Comparison of ENCODE assay signal across 1 cellular context in the genomic region with DNA sequence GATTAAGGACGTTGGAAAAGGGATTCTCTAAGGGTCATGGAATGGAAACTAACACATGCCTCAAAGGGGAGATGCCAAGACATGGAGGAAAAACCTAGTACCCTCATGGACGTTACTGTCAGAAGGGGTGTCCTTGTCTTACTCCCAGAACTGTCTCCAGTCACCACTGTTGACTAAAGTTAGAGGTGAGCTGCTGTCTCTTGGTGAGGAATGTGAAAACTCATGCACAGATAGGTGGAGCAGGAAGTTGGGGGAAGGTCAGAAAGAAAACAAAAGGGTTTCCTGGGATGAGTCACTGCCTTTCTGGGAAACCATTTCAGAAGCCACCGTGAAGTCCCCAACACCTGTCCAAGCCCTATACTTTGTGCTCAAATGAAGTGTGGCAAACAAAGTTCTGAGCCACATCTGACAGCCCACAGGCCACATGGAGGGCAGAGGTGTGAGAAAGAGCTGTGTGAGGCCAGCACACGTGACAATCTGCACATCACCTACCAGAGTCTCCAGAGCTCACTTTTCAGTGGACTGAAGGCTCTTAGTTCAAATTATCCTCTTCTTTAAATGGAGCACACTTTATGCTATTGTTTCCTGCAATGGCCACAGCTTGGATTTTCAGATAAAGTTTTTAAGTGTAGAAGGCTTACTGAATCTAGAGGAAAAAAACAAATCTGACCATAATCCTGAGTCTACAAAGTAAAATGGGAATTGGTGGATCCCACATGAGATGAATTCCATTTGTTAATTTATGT.
A peak's percentile ranks its signal among the peaks of the same experiment; 100 is the strongest.
TF ChIP-seq lines count a peak whose summit lies in the region.

No MANE protein-coding gene starts in this region.

TF ChIP-seq in HepG2, 621 proteins besides CTCF, POLR2A, EP300 and RAD21 (continued from another document and continues in another):
- TF ChIP-seq, protein P1, sequence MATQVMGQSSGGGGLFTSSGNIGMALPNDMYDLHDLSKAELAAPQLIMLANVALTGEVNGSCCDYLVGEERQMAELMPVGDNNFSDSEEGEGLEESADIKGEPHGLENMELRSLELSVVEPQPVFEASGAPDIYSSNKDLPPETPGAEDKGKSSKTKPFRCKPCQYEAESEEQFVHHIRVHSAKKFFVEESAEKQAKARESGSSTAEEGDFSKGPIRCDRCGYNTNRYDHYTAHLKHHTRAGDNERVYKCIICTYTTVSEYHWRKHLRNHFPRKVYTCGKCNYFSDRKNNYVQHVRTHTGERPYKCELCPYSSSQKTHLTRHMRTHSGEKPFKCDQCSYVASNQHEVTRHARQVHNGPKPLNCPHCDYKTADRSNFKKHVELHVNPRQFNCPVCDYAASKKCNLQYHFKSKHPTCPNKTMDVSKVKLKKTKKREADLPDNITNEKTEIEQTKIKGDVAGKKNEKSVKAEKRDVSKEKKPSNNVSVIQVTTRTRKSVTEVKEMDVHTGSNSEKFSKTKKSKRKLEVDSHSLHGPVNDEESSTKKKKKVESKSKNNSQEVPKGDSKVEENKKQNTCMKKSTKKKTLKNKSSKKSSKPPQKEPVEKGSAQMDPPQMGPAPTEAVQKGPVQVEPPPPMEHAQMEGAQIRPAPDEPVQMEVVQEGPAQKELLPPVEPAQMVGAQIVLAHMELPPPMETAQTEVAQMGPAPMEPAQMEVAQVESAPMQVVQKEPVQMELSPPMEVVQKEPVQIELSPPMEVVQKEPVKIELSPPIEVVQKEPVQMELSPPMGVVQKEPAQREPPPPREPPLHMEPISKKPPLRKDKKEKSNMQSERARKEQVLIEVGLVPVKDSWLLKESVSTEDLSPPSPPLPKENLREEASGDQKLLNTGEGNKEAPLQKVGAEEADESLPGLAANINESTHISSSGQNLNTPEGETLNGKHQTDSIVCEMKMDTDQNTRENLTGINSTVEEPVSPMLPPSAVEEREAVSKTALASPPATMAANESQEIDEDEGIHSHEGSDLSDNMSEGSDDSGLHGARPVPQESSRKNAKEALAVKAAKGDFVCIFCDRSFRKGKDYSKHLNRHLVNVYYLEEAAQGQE (IDR thresholded peaks at IDR 0.05; ENCODE audit: borderline replicate concordance in 1 of 2, low read depth in 1 of 2, low read length in 2 of 2), result peak in 1 of 2 experiments; percentile 74; a peak in 1 of 4 replicates
- peak; percentile 99 for TF ChIP-seq NKX3-1 (CRISPR knock-in tag; IDR thresholded peaks at IDR 0.05)
- no peak for TF ChIP-seq MTA3 (CRISPR knock-in tag; IDR thresholded peaks at IDR 0.05)
- no peak for TF ChIP-seq SIN3A (IDR thresholded peaks at IDR 0.05; ENCODE audit: borderline replicate concordance, low read depth, low read length)
- TF ChIP-seq MIER2 (CRISPR knock-in tag; IDR thresholded peaks at IDR 0.05), result peak; percentile 91
- TF ChIP-seq, protein P2, sequence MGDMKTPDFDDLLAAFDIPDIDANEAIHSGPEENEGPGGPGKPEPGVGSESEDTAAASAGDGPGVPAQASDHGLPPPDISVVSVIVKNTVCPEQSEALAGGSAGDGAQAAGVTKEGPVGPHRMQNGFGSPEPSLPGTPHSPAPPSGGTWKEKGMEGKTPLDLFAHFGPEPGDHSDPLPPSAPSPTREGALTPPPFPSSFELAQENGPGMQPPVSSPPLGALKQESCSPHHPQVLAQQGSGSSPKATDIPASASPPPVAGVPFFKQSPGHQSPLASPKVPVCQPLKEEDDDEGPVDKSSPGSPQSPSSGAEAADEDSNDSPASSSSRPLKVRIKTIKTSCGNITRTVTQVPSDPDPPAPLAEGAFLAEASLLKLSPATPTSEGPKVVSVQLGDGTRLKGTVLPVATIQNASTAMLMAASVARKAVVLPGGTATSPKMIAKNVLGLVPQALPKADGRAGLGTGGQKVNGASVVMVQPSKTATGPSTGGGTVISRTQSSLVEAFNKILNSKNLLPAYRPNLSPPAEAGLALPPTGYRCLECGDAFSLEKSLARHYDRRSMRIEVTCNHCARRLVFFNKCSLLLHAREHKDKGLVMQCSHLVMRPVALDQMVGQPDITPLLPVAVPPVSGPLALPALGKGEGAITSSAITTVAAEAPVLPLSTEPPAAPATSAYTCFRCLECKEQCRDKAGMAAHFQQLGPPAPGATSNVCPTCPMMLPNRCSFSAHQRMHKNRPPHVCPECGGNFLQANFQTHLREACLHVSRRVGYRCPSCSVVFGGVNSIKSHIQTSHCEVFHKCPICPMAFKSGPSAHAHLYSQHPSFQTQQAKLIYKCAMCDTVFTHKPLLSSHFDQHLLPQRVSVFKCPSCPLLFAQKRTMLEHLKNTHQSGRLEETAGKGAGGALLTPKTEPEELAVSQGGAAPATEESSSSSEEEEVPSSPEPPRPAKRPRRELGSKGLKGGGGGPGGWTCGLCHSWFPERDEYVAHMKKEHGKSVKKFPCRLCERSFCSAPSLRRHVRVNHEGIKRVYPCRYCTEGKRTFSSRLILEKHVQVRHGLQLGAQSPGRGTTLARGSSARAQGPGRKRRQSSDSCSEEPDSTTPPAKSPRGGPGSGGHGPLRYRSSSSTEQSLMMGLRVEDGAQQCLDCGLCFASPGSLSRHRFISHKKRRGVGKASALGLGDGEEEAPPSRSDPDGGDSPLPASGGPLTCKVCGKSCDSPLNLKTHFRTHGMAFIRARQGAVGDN (CRISPR knock-in tag; IDR thresholded peaks at IDR 0.05), result peak; percentile 93
- TF ChIP-seq, protein P3, sequence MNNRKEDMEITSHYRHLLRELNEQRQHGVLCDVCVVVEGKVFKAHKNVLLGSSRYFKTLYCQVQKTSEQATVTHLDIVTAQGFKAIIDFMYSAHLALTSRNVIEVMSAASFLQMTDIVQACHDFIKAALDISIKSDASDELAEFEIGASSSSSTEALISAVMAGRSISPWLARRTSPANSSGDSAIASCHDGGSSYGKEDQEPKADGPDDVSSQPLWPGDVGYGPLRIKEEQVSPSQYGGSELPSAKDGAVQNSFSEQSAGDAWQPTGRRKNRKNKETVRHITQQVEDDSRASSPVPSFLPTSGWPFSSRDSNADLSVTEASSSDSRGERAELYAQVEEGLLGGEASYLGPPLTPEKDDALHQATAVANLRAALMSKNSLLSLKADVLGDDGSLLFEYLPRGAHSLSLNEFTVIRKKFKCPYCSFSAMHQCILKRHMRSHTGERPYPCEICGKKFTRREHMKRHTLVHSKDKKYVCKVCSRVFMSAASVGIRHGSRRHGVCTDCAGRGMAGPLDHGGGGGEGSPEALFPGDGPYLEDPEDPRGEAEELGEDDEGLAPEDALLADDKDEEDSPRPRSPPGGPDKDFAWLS (CRISPR knock-in tag; IDR thresholded peaks at IDR 0.05; ENCODE audit: borderline replicate concordance), result 0 out of 2 replicates have a peak, but pooled peaks have one; percentile 6
- TF ChIP-seq, protein P4, sequence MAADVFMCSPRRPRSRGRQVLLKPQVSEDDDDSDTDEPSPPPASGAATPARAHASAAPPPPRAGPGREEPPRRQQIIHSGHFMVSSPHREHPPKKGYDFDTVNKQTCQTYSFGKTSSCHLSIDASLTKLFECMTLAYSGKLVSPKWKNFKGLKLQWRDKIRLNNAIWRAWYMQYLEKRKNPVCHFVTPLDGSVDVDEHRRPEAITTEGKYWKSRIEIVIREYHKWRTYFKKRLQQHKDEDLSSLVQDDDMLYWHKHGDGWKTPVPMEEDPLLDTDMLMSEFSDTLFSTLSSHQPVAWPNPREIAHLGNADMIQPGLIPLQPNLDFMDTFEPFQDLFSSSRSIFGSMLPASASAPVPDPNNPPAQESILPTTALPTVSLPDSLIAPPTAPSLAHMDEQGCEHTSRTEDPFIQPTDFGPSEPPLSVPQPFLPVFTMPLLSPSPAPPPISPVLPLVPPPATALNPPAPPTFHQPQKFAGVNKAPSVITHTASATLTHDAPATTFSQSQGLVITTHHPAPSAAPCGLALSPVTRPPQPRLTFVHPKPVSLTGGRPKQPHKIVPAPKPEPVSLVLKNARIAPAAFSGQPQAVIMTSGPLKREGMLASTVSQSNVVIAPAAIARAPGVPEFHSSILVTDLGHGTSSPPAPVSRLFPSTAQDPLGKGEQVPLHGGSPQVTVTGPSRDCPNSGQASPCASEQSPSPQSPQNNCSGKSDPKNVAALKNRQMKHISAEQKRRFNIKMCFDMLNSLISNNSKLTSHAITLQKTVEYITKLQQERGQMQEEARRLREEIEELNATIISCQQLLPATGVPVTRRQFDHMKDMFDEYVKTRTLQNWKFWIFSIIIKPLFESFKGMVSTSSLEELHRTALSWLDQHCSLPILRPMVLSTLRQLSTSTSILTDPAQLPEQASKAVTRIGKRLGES (CRISPR knock-in tag; IDR thresholded peaks at IDR 0.05; ENCODE audit: borderline replicate concordance), result peak; percentile 34; the same call in 1 of the 2 replicates
- TF ChIP-seq ISL2 (CRISPR knock-in tag; IDR thresholded peaks at IDR 0.05), result peak; percentile 81
- TF ChIP-seq, protein P5, sequence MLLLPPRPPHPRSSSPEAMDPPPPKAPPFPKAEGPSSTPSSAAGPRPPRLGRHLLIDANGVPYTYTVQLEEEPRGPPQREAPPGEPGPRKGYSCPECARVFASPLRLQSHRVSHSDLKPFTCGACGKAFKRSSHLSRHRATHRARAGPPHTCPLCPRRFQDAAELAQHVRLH (CRISPR knock-in tag; IDR thresholded peaks at IDR 0.05; ENCODE audit: borderline replicate concordance, low read depth), result peak; percentile 100
- peak; percentile 67; the same call in 1 of the 2 replicates for TF ChIP-seq ZKSCAN5 (CRISPR knock-in tag; IDR thresholded peaks at IDR 0.05)
- TF ChIP-seq ZNF772 (CRISPR knock-in tag; IDR thresholded peaks at IDR 0.05), result peak; percentile 99
- TF ChIP-seq ZNF207 (IDR thresholded peaks at IDR 0.05; ENCODE audit: borderline replicate concordance), result no peak
- TF ChIP-seq ZSCAN12 (CRISPR knock-in tag; IDR thresholded peaks at IDR 0.05), result peak; percentile 99
- TF ChIP-seq ZNF775 (CRISPR knock-in tag; IDR thresholded peaks at IDR 0.05; ENCODE audit: borderline replicate concordance), result peak; percentile 97
- TF ChIP-seq HIVEP1 (CRISPR knock-in tag; IDR thresholded peaks at IDR 0.05), result peak; percentile 94
- peak; percentile 94 for TF ChIP-seq RFXANK (CRISPR knock-in tag; IDR thresholded peaks at IDR 0.05)
- TF ChIP-seq RAD51 (IDR thresholded peaks at IDR 0.05; ENCODE audit: borderline replicate concordance), result peak; percentile 77; the same call in 1 of the 2 replicates
- TF ChIP-seq, protein P6, sequence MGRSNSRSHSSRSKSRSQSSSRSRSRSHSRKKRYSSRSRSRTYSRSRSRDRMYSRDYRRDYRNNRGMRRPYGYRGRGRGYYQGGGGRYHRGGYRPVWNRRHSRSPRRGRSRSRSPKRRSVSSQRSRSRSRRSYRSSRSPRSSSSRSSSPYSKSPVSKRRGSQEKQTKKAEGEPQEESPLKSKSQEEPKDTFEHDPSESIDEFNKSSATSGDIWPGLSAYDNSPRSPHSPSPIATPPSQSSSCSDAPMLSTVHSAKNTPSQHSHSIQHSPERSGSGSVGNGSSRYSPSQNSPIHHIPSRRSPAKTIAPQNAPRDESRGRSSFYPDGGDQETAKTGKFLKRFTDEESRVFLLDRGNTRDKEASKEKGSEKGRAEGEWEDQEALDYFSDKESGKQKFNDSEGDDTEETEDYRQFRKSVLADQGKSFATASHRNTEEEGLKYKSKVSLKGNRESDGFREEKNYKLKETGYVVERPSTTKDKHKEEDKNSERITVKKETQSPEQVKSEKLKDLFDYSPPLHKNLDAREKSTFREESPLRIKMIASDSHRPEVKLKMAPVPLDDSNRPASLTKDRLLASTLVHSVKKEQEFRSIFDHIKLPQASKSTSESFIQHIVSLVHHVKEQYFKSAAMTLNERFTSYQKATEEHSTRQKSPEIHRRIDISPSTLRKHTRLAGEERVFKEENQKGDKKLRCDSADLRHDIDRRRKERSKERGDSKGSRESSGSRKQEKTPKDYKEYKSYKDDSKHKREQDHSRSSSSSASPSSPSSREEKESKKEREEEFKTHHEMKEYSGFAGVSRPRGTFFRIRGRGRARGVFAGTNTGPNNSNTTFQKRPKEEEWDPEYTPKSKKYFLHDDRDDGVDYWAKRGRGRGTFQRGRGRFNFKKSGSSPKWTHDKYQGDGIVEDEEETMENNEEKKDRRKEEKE (IDR thresholded peaks at IDR 0.05), result no peak
- no peak for TF ChIP-seq GABPA (IDR thresholded peaks at IDR 0.05; ENCODE audit: low read depth, low read length)
- TF ChIP-seq GABPA (CRISPR knock-in tag; IDR thresholded peaks at IDR 0.05; ENCODE audit: low read depth), result no peak
- TF ChIP-seq ADNP (CRISPR knock-in tag; IDR thresholded peaks at IDR 0.05), result 0 out of 2 replicates have a peak, but pooled peaks have one; percentile 9
- TF ChIP-seq, protein P7, sequence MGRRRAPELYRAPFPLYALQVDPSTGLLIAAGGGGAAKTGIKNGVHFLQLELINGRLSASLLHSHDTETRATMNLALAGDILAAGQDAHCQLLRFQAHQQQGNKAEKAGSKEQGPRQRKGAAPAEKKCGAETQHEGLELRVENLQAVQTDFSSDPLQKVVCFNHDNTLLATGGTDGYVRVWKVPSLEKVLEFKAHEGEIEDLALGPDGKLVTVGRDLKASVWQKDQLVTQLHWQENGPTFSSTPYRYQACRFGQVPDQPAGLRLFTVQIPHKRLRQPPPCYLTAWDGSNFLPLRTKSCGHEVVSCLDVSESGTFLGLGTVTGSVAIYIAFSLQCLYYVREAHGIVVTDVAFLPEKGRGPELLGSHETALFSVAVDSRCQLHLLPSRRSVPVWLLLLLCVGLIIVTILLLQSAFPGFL (CRISPR knock-in tag; IDR thresholded peaks at IDR 0.05), result no peak
- 0 out of 2 replicates have a peak, but pooled peaks have one; percentile 70 for TF ChIP-seq GFI1 (CRISPR knock-in tag; IDR thresholded peaks at IDR 0.05; ENCODE audit: borderline replicate concordance)
- TF ChIP-seq, protein P8, sequence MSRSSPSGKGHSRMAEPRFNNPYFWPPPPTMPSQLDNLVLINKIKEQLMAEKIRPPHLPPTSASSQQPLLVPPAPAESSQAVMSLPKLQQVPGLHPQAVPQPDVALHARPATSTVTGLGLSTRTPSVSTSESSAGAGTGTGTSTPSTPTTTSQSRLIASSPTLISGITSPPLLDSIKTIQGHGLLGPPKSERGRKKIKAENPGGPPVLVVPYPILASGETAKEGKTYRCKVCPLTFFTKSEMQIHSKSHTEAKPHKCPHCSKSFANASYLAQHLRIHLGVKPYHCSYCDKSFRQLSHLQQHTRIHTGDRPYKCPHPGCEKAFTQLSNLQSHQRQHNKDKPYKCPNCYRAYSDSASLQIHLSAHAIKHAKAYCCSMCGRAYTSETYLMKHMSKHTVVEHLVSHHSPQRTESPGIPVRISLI (CRISPR knock-in tag; IDR thresholded peaks at IDR 0.05; ENCODE audit: borderline replicate concordance), result peak; percentile 63; the same call in 1 of the 2 replicates
- TF ChIP-seq ZNF224 (CRISPR knock-in tag; IDR thresholded peaks at IDR 0.05), result peak; percentile 82; the same call in 1 of the 2 replicates
